ENCODE assay signal across 7 cellular contexts in genomic region chr7:88293866-88294265, GRCh38. TPM values are rescaled to one million over a fixed set of nuclear protein-coding genes. Genes with fewer than 3 reads are reported as not detected.
"Had no signal": no experiment of that assay in that cellular context is flagged by ENCODE, and none has a peak within 500 bp of the region (broad histone marks: within the 10 kb centered on the region; RNA-seq: fewer than 3 reads in every experiment).

No MANE protein-coding gene starts in this region.

- FAIRE-seq: HTR-8/SVneo had no signal

- H3K4me2 ChIP-seq: KMS-11 had no signal

- H3K27ac ChIP-seq: HL-60, KMS-11 had no signal

- H3K9ac ChIP-seq: KMS-11 had no signal

- DNase-seq: IMR-90, KBM-7, KG1 had no signal

RNA-seq across cellular contexts. Expression of gene STEAP4, which starts 12.8 kb away (rescaled TPM):
- total RNA-seq: HT1080, IMR-90 had no signal
- polyA plus RNA-seq: IMR-90 had no signal
